10 cellular contexts compared by ENCODE assay signal in genomic region chr12:3200779-3201738, GRCh38.
DNase-seq lines count a peak whose midpoint lies in the region; ATAC-seq and TF ChIP-seq lines count a peak whose summit lies in the region.
"Had no signal": no experiment of that assay in that cellular context is flagged by ENCODE, and none has a peak within 500 bp of the region (broad histone marks: within the 10 kb centered on the region; RNA-seq: fewer than 3 reads in every experiment).

No MANE protein-coding gene starts in this region.

- H3K4me1 Mint-ChIP-seq in activated T-helper 17 cell treated with anti-CD3 and anti-CD28 coated beads, Interleukin-2, amount 50 U/mL, for 72 hours: no peaks in the 10 kb centered on the region

- no peak for ATAC-seq in activated T-helper 17 cell treated with anti-CD3 and anti-CD28 coated beads, Interleukin-2, amount 50 U/mL, for 72 hours (replicated peaks)
- no peak for ATAC-seq in HG03460 (IDR thresholded peaks at IDR 0.05; ENCODE audit: unreplicated experiment)
- ATAC-seq: activated CD4-positive, alpha-beta T cell treated with anti-CD3 and anti-CD28 coated beads for 36 hours had no signal

- peak in 1 of 3 experiments; percentile 10 for TF ChIP-seq CTCF in ascending aorta (IDR thresholded peaks at IDR 0.05)

- H3K9me3 ChIP-seq in ascending aorta: no peaks in the 10 kb centered on the region
- no peaks in the 10 kb centered on the region for H3K9me3 ChIP-seq in subcutaneous abdominal adipose tissue (ENCODE audit: control insufficient read depth in 5 of 5, low read length in 5 of 5)

- H3K27me3 ChIP-seq in ascending aorta (no peaks in the 10 kb centered on the region), subcutaneous abdominal adipose tissue (ENCODE audit: control insufficient read depth in 5 of 5, insufficient read depth in 4 of 5, low read length in 5 of 5) (peaks cover 0 to 18% (median 6%) of the 10 kb centered on the region in 5 donors)

- intact Hi-C loops in ascending aorta (cut with DNase I): no loop called here
- intact Hi-C loops in posterior cingulate gyrus (cut with DNase I): loop anchor here (5.0 to 10.0 kb wide), 2 partner anchors 64 to 126 kb away; partner anchors contain the start of gene TSPAN9

- H3K27ac ChIP-seq in ascending aorta: peak overlapping the region in 1 of 2 donors; percentile 52
- H3K27ac ChIP-seq in subcutaneous abdominal adipose tissue (ENCODE audit: low read depth, low read length): no peak overlapping the region
- H3K27ac ChIP-seq: KMS-11 had no signal

- H3K36me3 Mint-ChIP-seq in activated T-helper 17 cell treated with anti-CD3 and anti-CD28 coated beads, Interleukin-2, amount 50 U/mL, for 72 hours (ENCODE audit: low read depth): no peaks in the 10 kb centered on the region

- peaks cover 6 to 33% of the 10 kb centered on the region in 2 donors for H3K4me1 ChIP-seq in ascending aorta
- peaks cover 1 to 46% (median 33%) of the 10 kb centered on the region in 5 donors for H3K4me1 ChIP-seq in subcutaneous abdominal adipose tissue (ENCODE audit: control insufficient read depth in 5 of 5, insufficient read depth in 5 of 5, low read length in 5 of 5)

- H3K27me3 Mint-ChIP-seq in activated T-helper 17 cell treated with anti-CD3 and anti-CD28 coated beads, Interleukin-2, amount 50 U/mL, for 72 hours: peaks cover 28% of the 10 kb centered on the region

- no peaks in the 10 kb centered on the region for H3K9me3 Mint-ChIP-seq in activated T-helper 17 cell treated with anti-CD3 and anti-CD28 coated beads, Interleukin-2, amount 50 U/mL, for 72 hours

- H3K27ac Mint-ChIP-seq in activated T-helper 17 cell treated with anti-CD3 and anti-CD28 coated beads, Interleukin-2, amount 50 U/mL, for 72 hours: no peak overlapping the region
- H3K27ac Mint-ChIP-seq: activated CD4-positive, alpha-beta T cell treated with anti-CD3 and anti-CD28 coated beads for 36 hours had no signal

- H3K4me3 Mint-ChIP-seq in activated T-helper 17 cell treated with anti-CD3 and anti-CD28 coated beads, Interleukin-2, amount 50 U/mL, for 72 hours: no peak overlapping the region

- DNase-seq in NCI-H1105 treated with DMSO at 0.1 percent for 48 hours (lab: John Stamatoyannopoulos, UW): peak; percentile 5
- DNase-seq in NCI-H1105 (lab: John Stamatoyannopoulos, UW): no peak
- no peak for DNase-seq in ascending aorta (ENCODE audit: low spot score in 2 of 2)
- peak; percentile 25 for DNase-seq in iPS-NIHi7 (ENCODE audit: extremely low spot score)
- DNase-seq in posterior cingulate gyrus: no peak

- H3K9ac ChIP-seq in subcutaneous abdominal adipose tissue (ENCODE audit: low read length in 5 of 5): no peak overlapping the region
- H3K9ac ChIP-seq: KMS-11 had no signal

- H3K4me3 ChIP-seq in ascending aorta (peak overlapping the region; percentile 52 to 77), subcutaneous abdominal adipose tissue (ENCODE audit: low read depth in 1 of 5, low read length in 5 of 5) (peak overlapping the region in 4 of 5 donors; percentile 39 to 65 (median 58))

- H3K36me3 ChIP-seq in ascending aorta (no peaks in the 10 kb centered on the region), subcutaneous abdominal adipose tissue (ENCODE audit: control insufficient read depth in 5 of 5, insufficient read depth in 5 of 5, low read length in 5 of 5) (peaks cover 0 to under 1% (median 0%) of the 10 kb centered on the region in 5 donors)

Comparison
In these comparisons a context has a peak if more than half of its experiments do, and no peak if none do; other contexts are left out.
1. DNase-seq: peak in NCI-H1105 treated with DMSO at 0.1 percent for 48 hours (single experiment) and iPS-NIHi7 (single experiment); none in NCI-H1105 (single experiment), ascending aorta (0 of 2) and posterior cingulate gyrus (0 of 10).